10 cellular contexts compared by ENCODE assay signal in the genomic region with DNA sequence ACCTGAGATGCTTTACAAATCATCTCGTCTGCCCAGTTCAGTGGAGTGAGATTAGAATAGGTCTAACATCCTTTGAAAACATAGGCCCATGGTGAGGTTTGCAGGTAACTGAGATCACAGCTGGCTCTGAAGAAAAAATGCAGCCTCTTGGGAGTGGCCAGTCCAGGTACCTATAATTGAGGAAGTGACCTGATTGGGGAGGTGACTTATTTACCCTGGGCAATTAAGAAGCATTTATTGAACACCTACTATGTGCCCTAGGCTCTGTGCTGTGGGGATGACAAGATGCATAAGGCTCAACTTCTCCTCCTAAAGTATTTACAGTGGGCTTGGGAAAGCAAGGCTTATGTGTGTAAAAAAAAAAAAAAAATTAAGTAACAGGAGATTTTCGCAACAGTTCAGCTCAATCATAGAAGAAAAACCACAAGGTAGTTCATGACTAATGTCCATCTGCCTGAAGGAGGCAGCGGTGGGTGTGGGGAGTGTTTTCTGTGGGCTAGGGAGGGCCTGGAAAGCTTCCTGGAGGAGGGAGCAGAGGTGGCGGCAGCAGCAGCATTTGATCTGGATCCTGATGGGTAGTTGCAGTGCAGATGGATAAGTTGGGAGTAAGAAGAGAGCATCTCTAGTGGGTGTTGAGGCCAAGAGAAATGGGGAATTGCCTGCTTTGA. TPM values are rescaled to one million over a fixed set of nuclear protein-coding genes. Genes with fewer than 3 reads are reported as not detected.
DNase-seq lines count a peak whose midpoint lies in the region; ATAC-seq and TF ChIP-seq lines count a peak whose summit lies in the region.
"Had no signal": no experiment of that assay in that cellular context is flagged by ENCODE, and none has a peak within 500 bp of the region (broad histone marks: within the 10 kb centered on the region; RNA-seq: fewer than 3 reads in every experiment).

No MANE protein-coding gene starts in this region.

- H3K4me3 ChIP-seq in MG63, result no peak overlapping the region

- DNase-seq in Calu3 (peak; percentile 61), MG63 (peak; percentile 29), myocyte (ENCODE audit: low read depth) (peak; percentile 67), KG1 (lab: John Stamatoyannopoulos, UW) (no peak), NCI-H1436 treated with DMSO at 0.1 percent for 48 hours (lab: John Stamatoyannopoulos, UW) (no peak)
- no peak for DNase-seq in central memory CD8-positive, alpha-beta T cell (ENCODE audit: low spot score in 2 of 2)
- DNase-seq in stimulated activated CD4-positive, alpha-beta T cell treated with anti-CD3 and anti-CD28 coated beads, Interleukin-1b, Interleukin-23, amount 100 ng/mL, for 48 hours, result no peak
- DNase-seq: midbrain, NCI-H1436 had no signal

- peaks cover 61% of the 10 kb centered on the region for H3K4me1 Mint-ChIP-seq in Calu3 (ENCODE audit: low read depth, unreplicated experiment)
- peaks cover 56% of the 10 kb centered on the region for H3K4me1 Mint-ChIP-seq in central memory CD8-positive, alpha-beta T cell

- peaks cover 9% of the 10 kb centered on the region for H3K36me3 ChIP-seq in MG63

- H3K9me3 ChIP-seq in MG63, result no peaks in the 10 kb centered on the region

- H3K27me3 ChIP-seq in MG63, result no peaks in the 10 kb centered on the region

- H3K36me3 Mint-ChIP-seq in Calu3 (ENCODE audit: insufficient read depth, unreplicated experiment), result peaks cover 31% of the 10 kb centered on the region
- peaks cover 2% of the 10 kb centered on the region for H3K36me3 Mint-ChIP-seq in central memory CD8-positive, alpha-beta T cell (ENCODE audit: insufficient read depth)

- BruUV-seq in Calu3 (replicated peaks; lab: Mats Ljungman, UMichigan), result no TSS peak

- CTCF ChIA-PET in Calu3 (lab: Charles Lee), result interaction anchor here (0.6 to 1.9 kb wide), 12 partner anchors 10 to 155 kb away, joined by 3 to 10 read pairs (median 4); no protein-coding TSS in a partner anchor

- H3K9me3 Mint-ChIP-seq in Calu3 (ENCODE audit: low read depth, unreplicated experiment), result no peaks in the 10 kb centered on the region
- H3K9me3 Mint-ChIP-seq in central memory CD8-positive, alpha-beta T cell, result no peaks in the 10 kb centered on the region

- no peak for ATAC-seq in central memory CD8-positive, alpha-beta T cell (replicated peaks; ENCODE audit: extremely low read depth, poor library complexity, severe bottlenecking)
- ATAC-seq in GM19351 (IDR thresholded peaks at IDR 0.05; ENCODE audit: unreplicated experiment), result no peak

- no peak for TF ChIP-seq CTCF in Calu3 (IDR thresholded peaks at IDR 0.05; ENCODE audit: unreplicated experiment)

- intact Hi-C loops in Calu3 (cut with micrococcal nuclease; ENCODE audit: unreplicated experiment), result loop anchor here (5.0 kb wide), 2 partner anchors 36 to 51 kb away; no protein-coding TSS in a partner anchor

- H3K27me3 Mint-ChIP-seq in Calu3 (ENCODE audit: unreplicated experiment), result no peaks in the 10 kb centered on the region
- no peaks in the 10 kb centered on the region for H3K27me3 Mint-ChIP-seq in central memory CD8-positive, alpha-beta T cell

- H3K27ac Mint-ChIP-seq in Calu3 (ENCODE audit: unreplicated experiment), result peak overlapping the region; percentile 90
- peak overlapping the region; percentile 52 for H3K27ac Mint-ChIP-seq in central memory CD8-positive, alpha-beta T cell (ENCODE audit: low read depth)

- H3K4me3 Mint-ChIP-seq in Calu3 (ENCODE audit: low read depth, unreplicated experiment), result peak overlapping the region; percentile 8
- H3K4me3 Mint-ChIP-seq in central memory CD8-positive, alpha-beta T cell, result no peak overlapping the region

RNA-seq across cellular contexts. Expression of a gene that starts 16.1 kb away (rescaled TPM):
- total RNA-seq in Calu3 (2022) (191 and 202 TPM in 2 replicates), myocyte (14.7 TPM in 2 replicates)
- 37.9 and 42.4 TPM in 2 replicates for total RNA-seq in MG63 (2014; rRNA removed; shearing (Covaris generic); ENCODE audit: low replicate concordance)
- polyA plus RNA-seq in myocyte (2012), result 179 TPM

Comparison
In these comparisons a context has a peak if more than half of its experiments do, and no peak if none do; other contexts are left out.
1. DNase-seq: peak in Calu3 (single experiment), MG63 (single experiment) and myocyte (single experiment); none in central memory CD8-positive, alpha-beta T cell (0 of 2), KG1 (single experiment), NCI-H1436 treated with DMSO at 0.1 percent for 48 hours (single experiment) and stimulated activated CD4-positive, alpha-beta T cell treated with anti-CD3 and anti-CD28 coated beads, Interleukin-1b, Interleukin-23, amount 100 ng/mL, for 48 hours (single experiment).